Comparison of ENCODE assay signal across 9 cellular contexts in genomic region chr12:66708704-66709443, GRCh38. TPM values are rescaled to one million over a fixed set of nuclear protein-coding genes. Genes with fewer than 3 reads are reported as not detected.
DNase-seq lines count a peak whose midpoint lies in the region; ATAC-seq and TF ChIP-seq lines count a peak whose summit lies in the region.
"Had no signal": no experiment of that assay in that cellular context is flagged by ENCODE, and none has a peak within 500 bp of the region (broad histone marks: within the 10 kb centered on the region; RNA-seq: fewer than 3 reads in every experiment).

No MANE protein-coding gene starts in this region.

- TF ChIP-seq CTCF in Loucy (conservative IDR thresholded peaks at IDR 0.05; ENCODE audit: low read length) (peak; percentile 61), astrocyte of the cerebellum (IDR thresholded peaks at IDR 0.05; ENCODE audit: low read depth, low read length, missing control alignments) (peak; percentile 17), neural progenitor cell (IDR thresholded peaks at IDR 0.05) (peak; percentile 61), GM20000 (IDR thresholded peaks at IDR 0.05; ENCODE audit: extremely low read depth, missing control alignments) (no peak)

- H3K4me1 ChIP-seq in Loucy (ENCODE audit: insufficient read depth, low read length, poor library complexity, severe bottlenecking) (no peaks in the 10 kb centered on the region), neural progenitor cell (peaks cover 3% of the 10 kb centered on the region)

- H3K4me2 ChIP-seq in Loucy (ENCODE audit: low read depth, low read length, poor library complexity, severe bottlenecking) (no peak overlapping the region), neural progenitor cell (no peak overlapping the region)

- H3K27me3 ChIP-seq in Loucy (ENCODE audit: insufficient read depth, low read length, poor library complexity, severe bottlenecking) (no peaks in the 10 kb centered on the region), neural progenitor cell (no peaks in the 10 kb centered on the region)

- H3K4me3 ChIP-seq in Loucy (ENCODE audit: low read length, poor library complexity, severe bottlenecking) (no peak overlapping the region), astrocyte of the cerebellum (ENCODE audit: low read depth, low read length) (no peak overlapping the region), neural progenitor cell (no peak overlapping the region)

- H4K20me1 ChIP-seq in Loucy (ENCODE audit: insufficient read depth, low read length, poor library complexity, severe bottlenecking), result no peaks in the 10 kb centered on the region
- no peaks in the 10 kb centered on the region for H4K20me1 ChIP-seq in neural progenitor cell (ENCODE audit: low read depth)

- H2AFZ ChIP-seq in Loucy (ENCODE audit: low read length) (no peak overlapping the region), neural progenitor cell (replicated peaks) (no peak overlapping the region)

- no peak overlapping the region for H3K27ac Mint-ChIP-seq in neural progenitor cell

- H3K9ac ChIP-seq in Loucy (ENCODE audit: low read depth, low read length, poor library complexity, severe bottlenecking) (no peak overlapping the region), neural progenitor cell (no peak overlapping the region)

- peak; percentile 13 for DNase-seq in SIG-M5 treated with dmso at 0.1 percent for 504 hours (lab: John Stamatoyannopoulos, UW; ENCODE audit: unreplicated experiment)
- no peak for DNase-seq in SIG-M5 (lab: John Stamatoyannopoulos, UW)
- no peak for DNase-seq in astrocyte of the cerebellum (ENCODE audit: low read depth)
- peak; percentile 7 for DNase-seq in neural progenitor cell (ENCODE audit: low spot score)
- no peak for DNase-seq in GM20000 (ENCODE audit: low spot score)
- no peak for DNase-seq in T1000 (lab: John Stamatoyannopoulos, UW)
- DNase-seq: cerebellar nuclear complex had no signal

- H3K4me1 Mint-ChIP-seq in neural progenitor cell, result no peaks in the 10 kb centered on the region

- no peaks in the 10 kb centered on the region for H3F3A ChIP-seq in Loucy (ENCODE audit: low read depth)
- H3F3A ChIP-seq in neural progenitor cell (ENCODE audit: low read depth), result no peaks in the 10 kb centered on the region

- H3K36me3 ChIP-seq in Loucy (ENCODE audit: insufficient read depth, low read length) (no peaks in the 10 kb centered on the region), neural progenitor cell (no peaks in the 10 kb centered on the region)

- H3K36me3 Mint-ChIP-seq in neural progenitor cell, result no peaks in the 10 kb centered on the region

- no peaks in the 10 kb centered on the region for H3K27me3 Mint-ChIP-seq in neural progenitor cell (ENCODE audit: insufficient read depth, low read depth)

- no peak overlapping the region for H3K27ac ChIP-seq in neural progenitor cell

- H3K79me2 ChIP-seq in Loucy (ENCODE audit: insufficient read depth, low read length) (no peaks in the 10 kb centered on the region), neural progenitor cell (ENCODE audit: low read depth) (no peaks in the 10 kb centered on the region)

- H3K9me3 ChIP-seq in Loucy (ENCODE audit: insufficient read depth, low read depth, low read length) (no peaks in the 10 kb centered on the region), neural progenitor cell (ENCODE audit: low read depth) (no peaks in the 10 kb centered on the region)

- in situ Hi-C loops in astrocyte of the cerebellum (cut with HindIII; ENCODE audit: low sequenced_read_pairs), result no loop called here

- H3K9me2 ChIP-seq in Loucy (replicated peaks; ENCODE audit: low read depth, low read length), result no peaks in the 10 kb centered on the region

- H3K4me3 Mint-ChIP-seq in neural progenitor cell, result no peak overlapping the region

- H3K9me3 Mint-ChIP-seq in neural progenitor cell, result peaks cover 10% of the 10 kb centered on the region

- ATAC-seq in GM21528 (IDR thresholded peaks at IDR 0.05; ENCODE audit: low FRiP score, unreplicated experiment), result no peak

RNA-seq across cellular contexts. Expression of gene GRIP1, which starts 30.0 kb away (rescaled TPM):
- 25.0 and 38.2 TPM in 2 replicates for total RNA-seq in neural progenitor cell (ENCODE audit: low replicate concordance)

Comparison
In these comparisons a context has a peak if more than half of its experiments do, and no peak if none do; other contexts are left out.
1. DNase-seq: peak in SIG-M5 treated with dmso at 0.1 percent for 504 hours (single experiment) and neural progenitor cell (single experiment); none in SIG-M5 (single experiment), astrocyte of the cerebellum (single experiment), GM20000 (single experiment) and T1000 (single experiment).